8 cellular contexts compared by ENCODE assay signal in genomic region chr1:22447581-22448215, GRCh38. TPM values are rescaled to one million over a fixed set of nuclear protein-coding genes. Genes with fewer than 3 reads are reported as not detected.
DNase-seq lines count a peak whose midpoint lies in the region; ATAC-seq, FAIRE-seq and TF ChIP-seq lines count a peak whose summit lies in the region.

No MANE protein-coding gene starts in this region.

- 63 to 80% (median 72%) methylated on average over 6 of the region's 6 CpGs for WGBS in small intestine, 3 donors

- H3K4me1 ChIP-seq in HEK293 (ENCODE audit: control insufficient read depth, insufficient read depth, low read length) (no peaks in the 10 kb centered on the region), small intestine (ENCODE audit: control insufficient read depth in 2 of 2, insufficient read depth in 1 of 2, low read depth in 1 of 2, low read length in 1 of 2) (no peaks in the 10 kb centered on the region)

- TF ChIP-seq CTCF in HEK293 (tag by site-specific recombination; IDR thresholded peaks at IDR 0.05) (no peak), glutamatergic neuron (IDR thresholded peaks at IDR 0.05; ENCODE audit: partially characterized antibody, unreplicated experiment) (no peak)

- H3K27me3 ChIP-seq in small intestine (ENCODE audit: control insufficient read depth in 2 of 2, insufficient read depth in 2 of 2, low read length in 2 of 2): no peaks in the 10 kb centered on the region

- H3K27ac Mint-ChIP-seq in glutamatergic neuron (ENCODE audit: unreplicated experiment): peak overlapping the region; percentile 62
- H3K27ac Mint-ChIP-seq in activated CD4-positive, alpha-beta memory T cell treated with anti-CD3 and anti-CD28 coated beads, Interleukin-2, amount 10 ng/mL, durations not matched to agents 7 days and 5 days: no peak overlapping the region

- CTCF ChIA-PET in HEK293 (lab: Yijun Ruan, JAX): interaction anchor here (1.0 kb wide), 1 partner anchor 34 kb away, joined by 3 read pairs; no protein-coding TSS in a partner anchor
- CTCF ChIA-PET in activated CD4-positive, alpha-beta memory T cell treated with anti-CD3 and anti-CD28 coated beads, Interleukin-2, amount 10 ng/mL, durations not matched to agents 7 days and 5 days (lab: Charles Lee): no interaction called here

- peaks cover 4% of the 10 kb centered on the region for H3K9me3 Mint-ChIP-seq in glutamatergic neuron (ENCODE audit: unreplicated experiment)
- peaks cover 4% of the 10 kb centered on the region for H3K9me3 Mint-ChIP-seq in activated CD4-positive, alpha-beta memory T cell treated with anti-CD3 and anti-CD28 coated beads, Interleukin-2, amount 10 ng/mL, durations not matched to agents 7 days and 5 days

- H3K4me3 ChIP-seq in HEK293 (ENCODE audit: low read depth, low read length) (no peak overlapping the region), small intestine (ENCODE audit: low read depth in 1 of 2, low read length in 2 of 2) (no peak overlapping the region)

- no peak for FAIRE-seq in small intestine (lab: Jason Lieb, UNC)

- H3K4me1 Mint-ChIP-seq in glutamatergic neuron (ENCODE audit: low read depth, unreplicated experiment): peaks cover 23% of the 10 kb centered on the region
- peaks cover 10% of the 10 kb centered on the region for H3K4me1 Mint-ChIP-seq in activated CD4-positive, alpha-beta memory T cell treated with anti-CD3 and anti-CD28 coated beads, Interleukin-2, amount 10 ng/mL, durations not matched to agents 7 days and 5 days

- no peaks in the 10 kb centered on the region for H3K36me3 Mint-ChIP-seq in glutamatergic neuron (ENCODE audit: unreplicated experiment)
- peaks cover 3% of the 10 kb centered on the region for H3K36me3 Mint-ChIP-seq in activated CD4-positive, alpha-beta memory T cell treated with anti-CD3 and anti-CD28 coated beads, Interleukin-2, amount 10 ng/mL, durations not matched to agents 7 days and 5 days (ENCODE audit: low read depth)

- H3K27ac ChIP-seq in HEK293 (ENCODE audit: extremely low read depth, low read depth, low read length): no peak overlapping the region
- H3K27ac ChIP-seq in small intestine (ENCODE audit: low read depth in 1 of 2, low read length in 1 of 2): no peak overlapping the region

- H3K36me3 ChIP-seq in HEK293 (ENCODE audit: control insufficient read depth in 2 of 2, insufficient read depth in 1 of 2, low read length in 2 of 2): no peaks in the 10 kb centered on the region
- no peaks in the 10 kb centered on the region for H3K36me3 ChIP-seq in small intestine (ENCODE audit: control insufficient read depth in 2 of 2, insufficient read depth in 2 of 2, low read length in 2 of 2)

- DNase-seq in amniotic stem cell (lab: John Stamatoyannopoulos, UW) (peak; percentile 48), glutamatergic neuron (no peak), smooth muscle cell of the brain vasculature (ENCODE audit: low read depth, low spot score) (peak; percentile 17), small intestine (no peak), NCI-H1694 treated with DMSO at 0.1 percent for 48 hours (lab: John Stamatoyannopoulos, UW) (no peak)
- DNase-seq in activated CD4-positive, alpha-beta memory T cell treated with anti-CD3 and anti-CD28 coated beads, Interleukin-2, amount 10 ng/mL, durations not matched to agents 7 days and 5 days: no peak

- H3K9me3 ChIP-seq in HEK293 (ENCODE audit: control insufficient read depth, insufficient read depth, low read depth, low read length) (no peaks in the 10 kb centered on the region), small intestine (ENCODE audit: control insufficient read depth, low read depth) (no peaks in the 10 kb centered on the region)

- H3K4me3 Mint-ChIP-seq in glutamatergic neuron (ENCODE audit: unreplicated experiment): no peak overlapping the region
- no peak overlapping the region for H3K4me3 Mint-ChIP-seq in activated CD4-positive, alpha-beta memory T cell treated with anti-CD3 and anti-CD28 coated beads, Interleukin-2, amount 10 ng/mL, durations not matched to agents 7 days and 5 days

- POLR2A ChIA-PET in HEK293 (lab: Yijun Ruan, JAX): no interaction called here
- POLR2A ChIA-PET in activated CD4-positive, alpha-beta memory T cell treated with anti-CD3 and anti-CD28 coated beads, Interleukin-2, amount 10 ng/mL, durations not matched to agents 7 days and 5 days (lab: Charles Lee): no interaction called here

- peaks cover 6% of the 10 kb centered on the region for H3K27me3 Mint-ChIP-seq in glutamatergic neuron (ENCODE audit: unreplicated experiment)
- H3K27me3 Mint-ChIP-seq in activated CD4-positive, alpha-beta memory T cell treated with anti-CD3 and anti-CD28 coated beads, Interleukin-2, amount 10 ng/mL, durations not matched to agents 7 days and 5 days: peaks cover 8% of the 10 kb centered on the region

- no peak for ATAC-seq in GM18861 (IDR thresholded peaks at IDR 0.05; ENCODE audit: unreplicated experiment)

TF ChIP-seq in HEK293, 187 proteins besides CTCF, POLR2A, EP300 and RAD21:
- TF ChIP-seq BCL11B (tag by site-specific recombination; IDR thresholded peaks at IDR 0.05; ENCODE audit: low read depth): no peak
- TF ChIP-seq KLF17 (tag by site-specific recombination; IDR thresholded peaks at IDR 0.05): no peak
- 0 out of 2 replicates have a peak, but pooled peaks have one; percentile 9 for TF ChIP-seq PRDM1 (tag by site-specific recombination; IDR thresholded peaks at IDR 0.05)

RNA-seq across cellular contexts. Expression of gene ZBTB40, which starts 4.0 kb away (rescaled TPM):
- total RNA-seq in glutamatergic neuron (ENCODE audit: unreplicated experiment): 25.7 TPM
- total RNA-seq in activated CD4-positive, alpha-beta memory T cell treated with anti-CD3 and anti-CD28 coated beads, Interleukin-2, amount 10 ng/mL, durations not matched to agents 7 days and 5 days: 10 to 100 TPM; 15.2 to 15.3 TPM
- polyA plus RNA-seq in small intestine: 1 to 10 TPM; 4.1 to 6.8 (median 6.5) TPM

Comparison
In these comparisons a context has a peak if more than half of its experiments do, and no peak if none do; other contexts are left out.
1. DNase-seq: peak in amniotic stem cell (single experiment) and smooth muscle cell of the brain vasculature (single experiment); none in glutamatergic neuron (single experiment), activated CD4-positive, alpha-beta memory T cell treated with anti-CD3 and anti-CD28 coated beads, Interleukin-2, amount 10 ng/mL, durations not matched to agents 7 days and 5 days (single experiment), small intestine (single experiment) and NCI-H1694 treated with DMSO at 0.1 percent for 48 hours (single experiment).